ENCODE assay signal across 19 cellular contexts in the genomic region with DNA sequence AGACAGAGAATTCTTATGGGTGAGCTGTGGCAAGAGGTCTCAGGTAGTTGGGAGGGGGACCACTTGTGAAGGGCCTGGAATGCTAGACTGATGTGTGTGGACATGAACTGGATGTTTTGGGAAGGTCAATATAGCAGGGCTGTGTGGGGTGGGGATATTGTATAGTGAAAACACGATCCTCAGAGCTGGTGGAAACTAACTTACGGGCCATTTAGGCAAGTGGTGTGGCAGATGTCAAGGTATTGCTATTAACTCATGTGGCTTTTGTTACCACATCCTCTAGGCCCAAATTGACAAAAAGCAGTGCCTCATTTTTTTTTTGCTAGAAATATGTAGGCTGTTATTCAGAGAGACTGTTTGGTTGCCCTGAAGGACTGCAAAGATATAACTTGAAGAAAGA. TPM values are rescaled to one million over a fixed set of nuclear protein-coding genes. Genes with fewer than 3 reads are reported as not detected.
DNase-seq lines count a peak whose midpoint lies in the region; ATAC-seq, FAIRE-seq and TF ChIP-seq lines count a peak whose summit lies in the region.
"Had no signal": no experiment of that assay in that cellular context is flagged by ENCODE, and none has a peak within 500 bp of the region (broad histone marks: within the 10 kb centered on the region; RNA-seq: fewer than 3 reads in every experiment).

No MANE protein-coding gene starts in this region.

- H3K9me3 Mint-ChIP-seq in effector memory CD8-positive, alpha-beta T cell = no peaks in the 10 kb centered on the region

- H3K27ac Mint-ChIP-seq in effector memory CD8-positive, alpha-beta T cell = peak overlapping the region in 1 of 2 donors; percentile 1

- TF ChIP-seq POLR2A in lower leg skin (IDR thresholded peaks at IDR 0.05) = no peak

- ATAC-seq in HG03280 (IDR thresholded peaks at IDR 0.05; ENCODE audit: unreplicated experiment) = peak; percentile 51
- ATAC-seq in effector memory CD8-positive, alpha-beta T cell (replicated peaks) = peak; percentile 79
- no peak for ATAC-seq in left lobe of liver
- ATAC-seq: mucosa of descending colon, sciatic nerve had no signal

- TF ChIP-seq CTCF in GM06990 (IDR thresholded peaks at IDR 0.05; ENCODE audit: insufficient read depth, low read length, poor library complexity, severe bottlenecking) = no peak
- no peak for TF ChIP-seq CTCF in lower leg skin (IDR thresholded peaks at IDR 0.05)

- 87 to 92% methylated on average over 2 of the region's 2 CpGs for WGBS in lower leg skin, 2 donors

- H3K36me3 ChIP-seq in GM06990 (ENCODE audit: control insufficient read depth, insufficient read depth, low read length) = no peaks in the 10 kb centered on the region

- FAIRE-seq in GM19239 (lab: Jason Lieb, UNC) = peak; percentile 35
- FAIRE-seq: astrocyte, G401.6 had no signal

- DNase-seq in GM06990 (ENCODE audit: extremely low read depth, insufficient read length) (peak; percentile 28), GM19239 (ENCODE audit: insufficient read length, low spot score) (no peak), superior temporal gyrus (ENCODE audit: extremely low spot score) (no peak), NCI-H1930 (lab: John Stamatoyannopoulos, UW) (no peak), lower leg skin (ENCODE audit: low spot score in 2 of 2) (no peak), left lobe of liver (ENCODE audit: low spot score) (no peak)
- DNase-seq in effector memory CD8-positive, alpha-beta T cell = peak in 1 of 3 experiments; percentile 15
- DNase-seq: activated effector memory CD4-positive, alpha-beta T cell treated with anti-CD3 and anti-CD28 coated beads, Interleukin-2, amount 50 U/mL, for 16 hours; foreskin fibroblast; HCEC 1CT; left cardiac atrium; mucosa of descending colon; NCI-H1105 treated with DMSO at 0.1 percent for 48 hours; NK-92 treated with Interleukin-12 subunit alpha and Interleukin-12 subunit beta, amount 100 ng/mL, for 24 hours; testis had no signal

- H3K4me1 Mint-ChIP-seq in effector memory CD8-positive, alpha-beta T cell (ENCODE audit: low read depth in 2 of 2) = peaks cover 10% of the 10 kb centered on the region in 2 donors

- H3K4me3 ChIP-seq in GM06990 (replicated peaks; ENCODE audit: low read depth, low read length) (no peak overlapping the region), lower leg skin (ENCODE audit: low read depth, poor library complexity, severe bottlenecking) (no peak overlapping the region)
- H3K4me3 ChIP-seq: mucosa of descending colon, testis had no signal

- no peaks in the 10 kb centered on the region for H3K27me3 ChIP-seq in GM06990 (replicated peaks; ENCODE audit: control insufficient read depth, insufficient read depth, low read length)
- H3K27me3 ChIP-seq: testis had no signal

- H3K36me3 Mint-ChIP-seq in effector memory CD8-positive, alpha-beta T cell (ENCODE audit: insufficient read depth) = no peaks in the 10 kb centered on the region

- H3K4me3 Mint-ChIP-seq in effector memory CD8-positive, alpha-beta T cell = no peak overlapping the region

- intact Hi-C loops in lower leg skin (cut with DNase I; ENCODE audit: low total_unique reads) = no loop called here

- no peaks in the 10 kb centered on the region for H3K27me3 Mint-ChIP-seq in effector memory CD8-positive, alpha-beta T cell

RNA-seq across cellular contexts. Expression of a gene that starts 8.0 kb away (rescaled TPM):
- 100 to 1,000 TPM in 2 of 4 donors, 10 to 100 TPM in 2; 64.4 to 106 (median 93.4) TPM for total RNA-seq in lower leg skin
- 34.8 TPM for total RNA-seq in left lobe of liver
